In genomic region chr4:107997001-107997788, GRCh38 we compare ENCODE assay signal across 1 cellular context.
A peak's percentile ranks its signal among the peaks of the same experiment; 100 is the strongest.
TF ChIP-seq lines count a peak whose summit lies in the region.

No MANE protein-coding gene starts in this region.

TF ChIP-seq in GM12878, 131 proteins besides CTCF, POLR2A, EP300 and RAD21:
- TF ChIP-seq ZBTB33 (IDR thresholded peaks at IDR 0.05), result 0 out of 2 replicates have a peak, but pooled peaks have one; percentile 8
- TF ChIP-seq RUNX3 (IDR thresholded peaks at IDR 0.05; ENCODE audit: low read length), result 0 out of 2 replicates have a peak, but pooled peaks have one; percentile 14
- TF ChIP-seq MAX (IDR thresholded peaks at IDR 0.05; ENCODE audit: low read depth, low read length), result no peak
- no peak for TF ChIP-seq FOS (IDR thresholded peaks at IDR 0.05; ENCODE audit: borderline replicate concordance, extremely low read depth, insufficient read length)
- no peak for TF ChIP-seq POU2F2 (IDR thresholded peaks at IDR 0.05; ENCODE audit: borderline replicate concordance, low read depth, low read length)
- TF ChIP-seq MEF2B (IDR thresholded peaks at IDR 0.05; ENCODE audit: partially characterized antibody, poor library complexity, severe bottlenecking), result no peak
TF ChIP-seq in GM12878: peak in this region for 2.
